12 cellular contexts compared by ENCODE assay signal in genomic region chr10:25068152-25069058, GRCh38. TPM values are rescaled to one million over a fixed set of nuclear protein-coding genes. Genes with fewer than 3 reads are reported as not detected.
DNase-seq lines count a peak whose midpoint lies in the region; ATAC-seq and TF ChIP-seq lines count a peak whose summit lies in the region.
"Had no signal": no experiment of that assay in that cellular context is flagged by ENCODE, and none has a peak within 500 bp of the region (broad histone marks: within the 10 kb centered on the region; RNA-seq: fewer than 3 reads in every experiment).

No MANE protein-coding gene starts in this region.

- H3K23ac ChIP-seq in mesenchymal stem cell (ENCODE audit: low read length in 2 of 2) = no peak overlapping the region

- ATAC-seq in GM19324 (IDR thresholded peaks at IDR 0.05; ENCODE audit: low FRiP score, unreplicated experiment) (no peak), HG03039 (IDR thresholded peaks at IDR 0.05; ENCODE audit: unreplicated experiment) (no peak)
- ATAC-seq: gastroesophageal sphincter; naive thymus-derived CD8-positive, alpha-beta T cell had no signal

- no peak overlapping the region for H3K18ac ChIP-seq in mesenchymal stem cell (ENCODE audit: low read depth in 1 of 2, low read length in 2 of 2)

- no peaks in the 10 kb centered on the region for H3K36me3 Mint-ChIP-seq in endodermal cell (ENCODE audit: low read depth)
- H3K36me3 Mint-ChIP-seq: naive thymus-derived CD8-positive, alpha-beta T cell had no signal

- H3K79me1 ChIP-seq in mesenchymal stem cell (replicated peaks; ENCODE audit: low read length, poor library complexity, severe bottlenecking) = no peaks in the 10 kb centered on the region

- H3K4me3 Mint-ChIP-seq in endodermal cell = no peak overlapping the region
- H3K4me3 Mint-ChIP-seq: activated CD4-positive, alpha-beta memory T cell treated with anti-CD3 and anti-CD28 coated beads, Interleukin-2, amount 10 ng/mL, durations not matched to agents 7 days and 5 days; naive thymus-derived CD8-positive, alpha-beta T cell had no signal

- 55 to 59% methylated on average over 2 to 10 of the region's 11 CpGs for WGBS in endodermal cell (ENCODE audit: insufficient coverage in 1 of 2, insufficient read length in 1 of 2), 2 experiments
- 79% methylated on average over 7 of the region's 11 CpGs for WGBS in mesenchymal stem cell

- no peak overlapping the region for H2BK15ac ChIP-seq in mesenchymal stem cell (ENCODE audit: low read depth, poor library complexity, severe bottlenecking)

- peaks cover 7% of the 10 kb centered on the region for H3K27me3 ChIP-seq in endodermal cell (ENCODE audit: control insufficient read depth, insufficient read depth, low read length, poor library complexity, severe bottlenecking)
- no peaks in the 10 kb centered on the region for H3K27me3 ChIP-seq in mesenchymal stem cell (ENCODE audit: control insufficient read depth in 1 of 2, insufficient read depth in 1 of 2, low read length in 2 of 2)
- H3K27me3 ChIP-seq: suprapubic skin had no signal

- no peak for TF ChIP-seq CTCF in endodermal cell (conservative IDR thresholded peaks at IDR 0.05)

- H2BK120ac ChIP-seq in mesenchymal stem cell (ENCODE audit: low read depth, low read length) = no peak overlapping the region

- H3K36me3 ChIP-seq in endodermal cell (ENCODE audit: control insufficient read depth, insufficient read depth, low read length) (no peaks in the 10 kb centered on the region), mesenchymal stem cell (ENCODE audit: control insufficient read depth in 1 of 2, insufficient read depth in 2 of 2, low read depth in 1 of 2, low read length in 2 of 2) (no peaks in the 10 kb centered on the region)
- H3K36me3 ChIP-seq: gastroesophageal sphincter, suprapubic skin had no signal

- H3K27ac ChIP-seq in endodermal cell (ENCODE audit: low read depth, low read length) = no peak overlapping the region
- no peak overlapping the region for H3K27ac ChIP-seq in mesenchymal stem cell (ENCODE audit: low read length, poor library complexity, severe bottlenecking)
- H3K27ac ChIP-seq: gastroesophageal sphincter, suprapubic skin had no signal

- H3K4me1 Mint-ChIP-seq in endodermal cell = peaks cover 8% of the 10 kb centered on the region

- no peak overlapping the region for H3K9ac ChIP-seq in endodermal cell (ENCODE audit: extremely low read depth, low read length, poor library complexity, severe bottlenecking)
- H3K9ac ChIP-seq in mesenchymal stem cell (ENCODE audit: low read length) = no peak overlapping the region

- no peak overlapping the region for H3K4ac ChIP-seq in mesenchymal stem cell (ENCODE audit: low read depth in 1 of 2, low read length in 2 of 2)

- no peak overlapping the region for H2BK12ac ChIP-seq in mesenchymal stem cell (ENCODE audit: low read length in 2 of 2)

- no peak overlapping the region for H2BK5ac ChIP-seq in mesenchymal stem cell (ENCODE audit: low read depth, low read length, poor library complexity, severe bottlenecking)

- DNase-seq in ELF-1 (ENCODE audit: low read depth, low spot score) (peak; percentile 18), M059J (ENCODE audit: low read depth) (peak; percentile 54), endodermal cell (peak; percentile 71), mesenchymal stem cell (peak; percentile 26), NOMO-1 treated with DMSO at 0.1 percent for 48 hours (lab: John Stamatoyannopoulos, UW; ENCODE audit: unreplicated experiment) (no peak)
- no peak for DNase-seq in activated CD8-positive, alpha-beta memory T cell treated with anti-CD3 and anti-CD28 coated beads, Interleukin-2, amount 50 U/mL, for 48 hours
- DNase-seq: activated CD4-positive, alpha-beta memory T cell treated with anti-CD3 and anti-CD28 coated beads, Interleukin-2, amount 10 ng/mL, durations not matched to agents 7 days and 5 days; naive thymus-derived CD8-positive, alpha-beta T cell had no signal

- no peak overlapping the region for H4K8ac ChIP-seq in mesenchymal stem cell (ENCODE audit: low read length)

- no peak overlapping the region for H2AK5ac ChIP-seq in mesenchymal stem cell (ENCODE audit: low read length, severe bottlenecking)

- H4K91ac ChIP-seq in mesenchymal stem cell (ENCODE audit: low read length) = no peak overlapping the region

- no peak overlapping the region for H3K27ac Mint-ChIP-seq in endodermal cell
- H3K27ac Mint-ChIP-seq: activated CD4-positive, alpha-beta memory T cell treated with anti-CD3 and anti-CD28 coated beads, Interleukin-2, amount 10 ng/mL, durations not matched to agents 7 days and 5 days; naive thymus-derived CD8-positive, alpha-beta T cell had no signal

- H3K14ac ChIP-seq in mesenchymal stem cell (ENCODE audit: low read length in 2 of 2) = no peak overlapping the region

- H3K9me3 ChIP-seq in endodermal cell (ENCODE audit: control insufficient read depth, low read length) = no peaks in the 10 kb centered on the region
- H3K9me3 ChIP-seq in mesenchymal stem cell (ENCODE audit: control insufficient read depth, low read length) = no peaks in the 10 kb centered on the region
- H3K9me3 ChIP-seq: gastroesophageal sphincter, suprapubic skin had no signal

- H3K4me3 ChIP-seq in endodermal cell (ENCODE audit: low read length) (no peak overlapping the region), mesenchymal stem cell (ENCODE audit: insufficient read depth in 1 of 2, low read depth in 1 of 2, low read length in 2 of 2) (no peak overlapping the region)
- H3K4me3 ChIP-seq: gastroesophageal sphincter, suprapubic skin had no signal

- H3K4me2 ChIP-seq in mesenchymal stem cell (ENCODE audit: low read length, poor library complexity, severe bottlenecking) = no peak overlapping the region

- peaks cover 40% of the 10 kb centered on the region for H3K27me3 Mint-ChIP-seq in endodermal cell (ENCODE audit: insufficient read depth)

- peak overlapping the region; percentile 46 for H2AFZ ChIP-seq in mesenchymal stem cell (ENCODE audit: low read depth, low read length)

- H3K4me1 ChIP-seq in endodermal cell (ENCODE audit: control insufficient read depth, insufficient read depth, low read length) (peaks cover 2% of the 10 kb centered on the region), mesenchymal stem cell (ENCODE audit: control insufficient read depth, insufficient read depth, low read depth, low read length) (no peaks in the 10 kb centered on the region)
- H3K4me1 ChIP-seq: gastroesophageal sphincter, suprapubic skin had no signal

- no peaks in the 10 kb centered on the region for H3K9me3 Mint-ChIP-seq in endodermal cell
- H3K9me3 Mint-ChIP-seq: activated CD4-positive, alpha-beta memory T cell treated with anti-CD3 and anti-CD28 coated beads, Interleukin-2, amount 10 ng/mL, durations not matched to agents 7 days and 5 days; naive thymus-derived CD8-positive, alpha-beta T cell had no signal

RNA-seq across cellular contexts. Expression of gene THNSL1, which starts 52.0 kb away (rescaled TPM):
- total RNA-seq in M059J (2014; rRNA removed; shearing (Covaris generic)) = 1.2 and 1.5 TPM in 2 replicates
- total RNA-seq in endodermal cell = 1 to 10 TPM; 7.2 to 8.7 TPM
- 9.8 TPM for polyA plus RNA-seq in endodermal cell (2013, experiment 1 of 2)
- 8.4 TPM for polyA plus RNA-seq in endodermal cell (2013, experiment 2 of 2)
- 0.91 TPM for polyA plus RNA-seq in mesenchymal stem cell (2013, experiment 1 of 2)
- polyA plus RNA-seq in mesenchymal stem cell (2013, experiment 2 of 2) = 0.85 TPM

RNA-seq across cellular contexts. Expression of gene ENKUR, which starts 52.4 kb away (rescaled TPM):
- total RNA-seq in M059J (2014; rRNA removed; shearing (Covaris generic)) = not detected in 2 replicates
- total RNA-seq in endodermal cell = not detected
- polyA plus RNA-seq in endodermal cell (2013, experiment 1 of 2) = 3.1 TPM
- polyA plus RNA-seq in endodermal cell (2013, experiment 2 of 2) = 1.4 TPM
- polyA plus RNA-seq in mesenchymal stem cell (2013, experiment 1 of 2) = 0.03 TPM
- polyA plus RNA-seq in mesenchymal stem cell (2013, experiment 2 of 2) = not detected
- total RNA-seq: activated CD4-positive, alpha-beta memory T cell treated with anti-CD3 and anti-CD28 coated beads, Interleukin-2, amount 10 ng/mL, durations not matched to agents 7 days and 5 days; naive thymus-derived CD8-positive, alpha-beta T cell; suprapubic skin had no signal
- polyA plus RNA-seq: naive thymus-derived CD8-positive, alpha-beta T cell had no signal

Comparison
In these comparisons a context has a peak if more than half of its experiments do, and no peak if none do; other contexts are left out.
1. DNase-seq: peak in ELF-1 (single experiment), M059J (single experiment), endodermal cell (single experiment) and mesenchymal stem cell (single experiment); none in NOMO-1 treated with DMSO at 0.1 percent for 48 hours (single experiment) and activated CD8-positive, alpha-beta memory T cell treated with anti-CD3 and anti-CD28 coated beads, Interleukin-2, amount 50 U/mL, for 48 hours (single experiment).